ENCODE assay signal across 17 cellular contexts in the genomic region with DNA sequence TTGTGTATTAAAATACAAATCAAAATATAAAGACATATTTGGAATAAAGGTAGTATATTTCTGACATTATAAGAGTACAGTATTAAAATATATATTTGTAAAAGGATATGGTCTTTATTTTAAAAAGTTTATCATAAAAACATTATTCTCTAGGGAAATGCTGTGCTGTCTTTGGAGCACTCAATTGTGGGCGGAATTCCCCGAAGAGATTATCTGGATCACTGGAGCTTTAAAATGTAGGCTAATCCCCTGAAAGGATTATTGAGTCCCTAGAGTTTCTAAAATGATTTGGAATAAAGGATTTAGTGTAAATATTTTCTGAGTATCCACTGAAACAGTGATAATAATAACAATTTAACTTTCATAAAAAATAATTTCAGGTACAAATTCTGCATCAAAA.
DNase-seq lines count a peak whose midpoint lies in the region; FAIRE-seq and TF ChIP-seq lines count a peak whose summit lies in the region.
"Had no signal": no experiment of that assay in that cellular context is flagged by ENCODE, and none has a peak within 500 bp of the region (broad histone marks: within the 10 kb centered on the region; RNA-seq: fewer than 3 reads in every experiment).

No MANE protein-coding gene starts in this region.

- peak overlapping the region; percentile 73 for H3K4me2 ChIP-seq in smooth muscle cell
- H3K4me2 ChIP-seq: BLaER1 had no signal

- no peaks in the 10 kb centered on the region for H4K20me1 ChIP-seq in smooth muscle cell (ENCODE audit: low read depth)
- H4K20me1 ChIP-seq: BLaER1 had no signal

- H3F3A ChIP-seq in smooth muscle cell (ENCODE audit: low read depth): no peaks in the 10 kb centered on the region

- peaks cover 20% of the 10 kb centered on the region for H3K4me1 ChIP-seq in smooth muscle cell (ENCODE audit: low read depth)
- H3K4me1 ChIP-seq: BLaER1, Caco-2 had no signal

- no peaks in the 10 kb centered on the region for H3K9me3 ChIP-seq in smooth muscle cell (replicated peaks; ENCODE audit: low read depth)
- H3K9me3 ChIP-seq: BLaER1, Caco-2 had no signal

- no peaks in the 10 kb centered on the region for H3K27me3 ChIP-seq in smooth muscle cell (ENCODE audit: low read depth)
- H3K27me3 ChIP-seq: BLaER1 had no signal

- 13% methylated on average over 2 of the region's 2 CpGs for whole genome bisulfite sequencing in smooth muscle cell (ENCODE audit: low lambda C conversion rate)

- H3K79me2 ChIP-seq in smooth muscle cell (ENCODE audit: low read depth): no peaks in the 10 kb centered on the region

- DNase-seq in D721Med (ENCODE audit: insufficient read length, low spot score): peak; percentile 16
- DNase-seq in NCI-H524 treated with DMSO at 0.1 percent for 48 hours (lab: John Stamatoyannopoulos, UW): peak; percentile 44
- DNase-seq in glomerular visceral epithelial cell (ENCODE audit: extremely low spot score): peak; percentile 15
- no peak for DNase-seq in smooth muscle cell (lab: John Stamatoyannopoulos, UW; ENCODE audit: unreplicated experiment)
- DNase-seq in stimulated activated naive CD4-positive, alpha-beta T cell treated with Interleukin-2 at 50 U/mL for 16 hours (lab: John Stamatoyannopoulos, UW): no peak
- no peak for DNase-seq in substantia nigra (lab: John Stamatoyannopoulos, UW)
- no peak for DNase-seq in activated CD4-positive, alpha-beta T cell treated with anti-CD3 and anti-CD28 coated beads, Interleukin-2, amount 50 U/mL, for 4 hours
- DNase-seq: 8988T; AML-193; Caco-2; CD8-positive, alpha-beta memory T cell; DMS 273 treated with DMSO at 0.1 percent for 48 hours; GOT3; H9; HFFc6 had no signal

- no peak overlapping the region for H2AFZ ChIP-seq in smooth muscle cell (ENCODE audit: low read depth)

- H3K27ac ChIP-seq in smooth muscle cell (ENCODE audit: low read depth) (peak overlapping the region; percentile 63), substantia nigra (ENCODE audit: low read depth, low read length, poor library complexity, severe bottlenecking) (no peak overlapping the region)
- H3K27ac ChIP-seq: BLaER1, HL-60 had no signal

- TF ChIP-seq CTCF in D721Med (IDR thresholded peaks at IDR 0.05; ENCODE audit: insufficient read depth, missing control alignments) (no peak), smooth muscle cell (IDR thresholded peaks at IDR 0.05; ENCODE audit: borderline replicate concordance, insufficient read depth, poor library complexity, severe bottlenecking) (no peak)

- no peak overlapping the region for H3K4me3 ChIP-seq in smooth muscle cell
- H3K4me3 ChIP-seq: BLaER1 had no signal

- H3K36me3 ChIP-seq in smooth muscle cell (ENCODE audit: low read depth): no peaks in the 10 kb centered on the region
- H3K36me3 ChIP-seq: BLaER1 had no signal

- FAIRE-seq in D721Med (lab: Jason Lieb, UNC): peak; percentile 76

- no peak overlapping the region for H3K9ac ChIP-seq in smooth muscle cell (ENCODE audit: low read depth)
- H3K9ac ChIP-seq: BLaER1 had no signal

Comparison
In these comparisons a context has a peak if more than half of its experiments do, and no peak if none do; other contexts are left out.
1. DNase-seq: peak in D721Med (single experiment), NCI-H524 treated with DMSO at 0.1 percent for 48 hours (single experiment) and glomerular visceral epithelial cell (single experiment); none in smooth muscle cell (single experiment), stimulated activated naive CD4-positive, alpha-beta T cell treated with Interleukin-2 at 50 U/mL for 16 hours (single experiment), substantia nigra (0 of 49) and activated CD4-positive, alpha-beta T cell treated with anti-CD3 and anti-CD28 coated beads, Interleukin-2, amount 50 U/mL, for 4 hours (0 of 2).